ENCODE assay signal across 1 cellular context in genomic region chr12:120962487-120963054, GRCh38.
TF ChIP-seq lines count a peak whose summit lies in the region.

No MANE protein-coding gene starts in this region.

TF ChIP-seq in K562, 482 proteins besides CTCF, POLR2A, EP300 and RAD21:
- TF ChIP-seq, protein P1, sequence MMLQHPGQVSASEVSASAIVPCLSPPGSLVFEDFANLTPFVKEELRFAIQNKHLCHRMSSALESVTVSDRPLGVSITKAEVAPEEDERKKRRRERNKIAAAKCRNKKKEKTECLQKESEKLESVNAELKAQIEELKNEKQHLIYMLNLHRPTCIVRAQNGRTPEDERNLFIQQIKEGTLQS (IDR thresholded peaks at IDR 0.05), result 0 out of 2 replicates have a peak, but pooled peaks have one; percentile 9
- TF ChIP-seq, protein P1 (CRISPR knock-in tag; conservative IDR thresholded peaks at IDR 0.05), result no peak
- peak; percentile 11 for TF ChIP-seq RBM25 (IDR thresholded peaks at IDR 0.05; ENCODE audit: low read depth, low read length, severe bottlenecking)
- TF ChIP-seq, protein P2, sequence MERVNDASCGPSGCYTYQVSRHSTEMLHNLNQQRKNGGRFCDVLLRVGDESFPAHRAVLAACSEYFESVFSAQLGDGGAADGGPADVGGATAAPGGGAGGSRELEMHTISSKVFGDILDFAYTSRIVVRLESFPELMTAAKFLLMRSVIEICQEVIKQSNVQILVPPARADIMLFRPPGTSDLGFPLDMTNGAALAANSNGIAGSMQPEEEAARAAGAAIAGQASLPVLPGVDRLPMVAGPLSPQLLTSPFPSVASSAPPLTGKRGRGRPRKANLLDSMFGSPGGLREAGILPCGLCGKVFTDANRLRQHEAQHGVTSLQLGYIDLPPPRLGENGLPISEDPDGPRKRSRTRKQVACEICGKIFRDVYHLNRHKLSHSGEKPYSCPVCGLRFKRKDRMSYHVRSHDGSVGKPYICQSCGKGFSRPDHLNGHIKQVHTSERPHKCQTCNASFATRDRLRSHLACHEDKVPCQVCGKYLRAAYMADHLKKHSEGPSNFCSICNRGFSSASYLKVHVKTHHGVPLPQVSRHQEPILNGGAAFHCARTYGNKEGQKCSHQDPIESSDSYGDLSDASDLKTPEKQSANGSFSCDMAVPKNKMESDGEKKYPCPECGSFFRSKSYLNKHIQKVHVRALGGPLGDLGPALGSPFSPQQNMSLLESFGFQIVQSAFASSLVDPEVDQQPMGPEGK (CRISPR knock-in tag; IDR thresholded peaks at IDR 0.05; ENCODE audit: borderline replicate concordance), result no peak
- peak in 1 of 3 experiments; percentile 66 for TF ChIP-seq YY1 (IDR thresholded peaks at IDR 0.05; ENCODE audit: borderline replicate concordance in 1 of 3, control insufficient read depth in 1 of 3, extremely low read depth in 1 of 3, insufficient read depth in 3 of 3, insufficient read length in 1 of 3, insufficient replicate concordance in 2 of 3, low read depth in 1 of 3, low read length in 2 of 3)
